27 cellular contexts compared by ENCODE assay signal in genomic region chr21:44831227-44831626, GRCh38. TPM values are rescaled to one million over a fixed set of nuclear protein-coding genes. Genes with fewer than 3 reads are reported as not detected.
DNase-seq lines count a peak whose midpoint lies in the region; ATAC-seq, FAIRE-seq and TF ChIP-seq lines count a peak whose summit lies in the region.
"Had no signal": no experiment of that assay in that cellular context is flagged by ENCODE, and none has a peak within 500 bp of the region (broad histone marks: within the 10 kb centered on the region; RNA-seq: fewer than 3 reads in every experiment).

No MANE protein-coding gene starts in this region.

- WGBS in body of pancreas, 2 donors = 46 to 54% methylated on average over 6 of the region's 6 CpGs

- no peaks in the 10 kb centered on the region for H3K27me3 ChIP-seq in body of pancreas
- H3K27me3 ChIP-seq: uterus had no signal

- H3K4me1 ChIP-seq in body of pancreas = no peaks in the 10 kb centered on the region
- H3K4me1 ChIP-seq: Caco-2, uterus had no signal

- no peak for ATAC-seq in activated T-cell treated with anti-CD3 and anti-CD28 coated beads, Interleukin-2, amount 50 U/mL, for 72 hours (replicated peaks in 1 of 2)
- ATAC-seq in activated T-cell treated with anti-CD3 and anti-CD28 coated beads, Interleukin-2, amount 50 U/mL, for 4 hours = no peak
- ATAC-seq in activated B cell treated with CpG ODN at 0.5 μM for 24 hours (ENCODE audit: low read depth) = no peak
- ATAC-seq in stimulated activated memory B cell treated with anti-CD40 and anti-IgM and Interleukin-4, amounts not matched to agents 10 μg/mL and 1 μg/mL and 100 μg/mL, for 72 hours = no peak
- no peak for ATAC-seq in HG02870 (IDR thresholded peaks at IDR 0.05; ENCODE audit: unreplicated experiment)
- ATAC-seq in body of pancreas = no peak
- no peak for ATAC-seq in HG03196 (IDR thresholded peaks at IDR 0.05; ENCODE audit: unreplicated experiment)
- ATAC-seq: left lobe of liver, Right ventricle myocardium inferior had no signal

- peaks cover 0 to 5% (median 0%) of the 10 kb centered on the region in 3 donors for H3K9me3 ChIP-seq in body of pancreas
- H3K9me3 ChIP-seq: uterus had no signal

- no peak for TF ChIP-seq CTCF in activated B cell treated with CpG ODN at 0.5 μM for 24 hours (IDR thresholded peaks at IDR 0.05)
- TF ChIP-seq CTCF in body of pancreas (IDR thresholded peaks at IDR 0.05) = no peak

- no peaks in the 10 kb centered on the region for H3K36me3 ChIP-seq in body of pancreas (replicated peaks in 1 of 2; ENCODE audit: insufficient read depth in 1 of 2, low read depth in 2 of 2)
- H3K36me3 ChIP-seq: thoracic aorta, uterus had no signal

- peak overlapping the region; percentile 43 for H3K27ac Mint-ChIP-seq in activated T-cell treated with anti-CD3 and anti-CD28 coated beads, Interleukin-2, amount 50 U/mL, for 72 hours
- H3K27ac Mint-ChIP-seq in activated B cell treated with CpG ODN at 0.5 μM for 24 hours = peak overlapping the region; percentile 66
- H3K27ac Mint-ChIP-seq in stimulated activated memory B cell treated with anti-CD40 and anti-IgM and Interleukin-4, amounts not matched to agents 10 μg/mL and 1 μg/mL and 100 μg/mL, for 72 hours = peak overlapping the region; percentile 69
- H3K27ac Mint-ChIP-seq: stimulated activated naive CD8-positive, alpha-beta T cell treated with anti-CD3 and anti-CD28 coated beads, Interleukin-15, Interleukin-2, amounts not matched to agents 100 ng/mL and 50 ng/mL, for 24 hours had no signal

- no peak for DNase-seq in activated T-cell treated with anti-CD3 and anti-CD28 coated beads, Interleukin-2, amount 50 U/mL, for 72 hours
- no peak for DNase-seq in activated T-cell treated with anti-CD3 and anti-CD28 coated beads, Interleukin-2, amount 50 U/mL, for 4 hours
- no peak for DNase-seq in GM19239 (ENCODE audit: insufficient read length, low spot score)
- no peak for DNase-seq in activated B cell treated with CpG ODN at 0.5 μM for 24 hours
- no peak for DNase-seq in body of pancreas
- DNase-seq: activated CD4-positive, alpha-beta T cell treated with anti-CD3 and anti-CD28 coated beads, Interleukin-2, amount 50 U/mL, for 1 hour; AML-193; Caco-2; cerebellar nuclear complex; DMS79 treated with DMSO at 0.1 percent for 48 hours; hippocampal formation; mesenchymal stem cell; NCI-H146; NCI-H446; NCI-H774; nucleus accumbens; PC-9; uterus had no signal

- peak; percentile 76 for FAIRE-seq in GM19239 (lab: Jason Lieb, UNC)
- FAIRE-seq: A204.1 had no signal

- peaks cover 22% of the 10 kb centered on the region for H3K4me1 Mint-ChIP-seq in activated T-cell treated with anti-CD3 and anti-CD28 coated beads, Interleukin-2, amount 50 U/mL, for 72 hours (ENCODE audit: low read depth)
- peaks cover 22% of the 10 kb centered on the region for H3K4me1 Mint-ChIP-seq in activated T-cell treated with anti-CD3 and anti-CD28 coated beads, Interleukin-2, amount 50 U/mL, for 4 hours (ENCODE audit: low read depth)
- peaks cover 18% of the 10 kb centered on the region for H3K4me1 Mint-ChIP-seq in activated B cell treated with CpG ODN at 0.5 μM for 24 hours
- H3K4me1 Mint-ChIP-seq in stimulated activated memory B cell treated with anti-CD40 and anti-IgM and Interleukin-4, amounts not matched to agents 10 μg/mL and 1 μg/mL and 100 μg/mL, for 72 hours = peaks cover 23% of the 10 kb centered on the region

- CTCF ChIA-PET in activated B cell treated with CpG ODN at 0.5 μM for 24 hours (lab: Charles Lee) = no interaction called here

- POLR2A ChIA-PET in activated B cell treated with CpG ODN at 0.5 μM for 24 hours (lab: Charles Lee) = interaction anchor here (0.8 kb wide), 1 partner anchor 48 kb away, joined by 6 read pairs; no protein-coding TSS in a partner anchor

- peaks cover 12 to 16% of the 10 kb centered on the region in 2 donors for H3K36me3 Mint-ChIP-seq in activated T-cell treated with anti-CD3 and anti-CD28 coated beads, Interleukin-2, amount 50 U/mL, for 72 hours (ENCODE audit: insufficient read depth in 2 of 2)
- H3K36me3 Mint-ChIP-seq in activated T-cell treated with anti-CD3 and anti-CD28 coated beads, Interleukin-2, amount 50 U/mL, for 4 hours (ENCODE audit: insufficient read depth) = peaks cover 2% of the 10 kb centered on the region
- H3K36me3 Mint-ChIP-seq in activated B cell treated with CpG ODN at 0.5 μM for 24 hours (ENCODE audit: low read depth) = no peaks in the 10 kb centered on the region
- peaks cover 14% of the 10 kb centered on the region for H3K36me3 Mint-ChIP-seq in stimulated activated memory B cell treated with anti-CD40 and anti-IgM and Interleukin-4, amounts not matched to agents 10 μg/mL and 1 μg/mL and 100 μg/mL, for 72 hours

- intact Hi-C loops in activated B cell treated with CpG ODN at 0.5 μM for 24 hours (cut with micrococcal nuclease) (no loop called here), body of pancreas (cut with DNase I) (no loop called here)

- H3K27ac ChIP-seq in body of pancreas = no peak overlapping the region
- H3K27ac ChIP-seq: HL-60, PC-9, thoracic aorta, uterus had no signal

- peaks cover 8 to 14% of the 10 kb centered on the region in 2 donors for H3K9me3 Mint-ChIP-seq in activated T-cell treated with anti-CD3 and anti-CD28 coated beads, Interleukin-2, amount 50 U/mL, for 72 hours
- H3K9me3 Mint-ChIP-seq in activated T-cell treated with anti-CD3 and anti-CD28 coated beads, Interleukin-2, amount 50 U/mL, for 4 hours = peaks cover 19% of the 10 kb centered on the region
- peaks cover 17% of the 10 kb centered on the region for H3K9me3 Mint-ChIP-seq in activated B cell treated with CpG ODN at 0.5 μM for 24 hours
- peaks cover 13% of the 10 kb centered on the region for H3K9me3 Mint-ChIP-seq in stimulated activated memory B cell treated with anti-CD40 and anti-IgM and Interleukin-4, amounts not matched to agents 10 μg/mL and 1 μg/mL and 100 μg/mL, for 72 hours

- no peaks in the 10 kb centered on the region for H3K27me3 Mint-ChIP-seq in activated T-cell treated with anti-CD3 and anti-CD28 coated beads, Interleukin-2, amount 50 U/mL, for 72 hours (ENCODE audit: low read depth)
- no peaks in the 10 kb centered on the region for H3K27me3 Mint-ChIP-seq in activated T-cell treated with anti-CD3 and anti-CD28 coated beads, Interleukin-2, amount 50 U/mL, for 4 hours (ENCODE audit: low read depth)
- no peaks in the 10 kb centered on the region for H3K27me3 Mint-ChIP-seq in activated B cell treated with CpG ODN at 0.5 μM for 24 hours
- no peaks in the 10 kb centered on the region for H3K27me3 Mint-ChIP-seq in stimulated activated memory B cell treated with anti-CD40 and anti-IgM and Interleukin-4, amounts not matched to agents 10 μg/mL and 1 μg/mL and 100 μg/mL, for 72 hours
- H3K27me3 Mint-ChIP-seq: stimulated activated naive CD8-positive, alpha-beta T cell treated with anti-CD3 and anti-CD28 coated beads, Interleukin-15, Interleukin-2, amounts not matched to agents 100 ng/mL and 50 ng/mL, for 24 hours had no signal

- H3K4me3 Mint-ChIP-seq in activated T-cell treated with anti-CD3 and anti-CD28 coated beads, Interleukin-2, amount 50 U/mL, for 72 hours = peak overlapping the region in 1 of 2 donors; percentile 59
- H3K4me3 Mint-ChIP-seq in activated T-cell treated with anti-CD3 and anti-CD28 coated beads, Interleukin-2, amount 50 U/mL, for 4 hours = no peak overlapping the region
- H3K4me3 Mint-ChIP-seq in activated B cell treated with CpG ODN at 0.5 μM for 24 hours = peak overlapping the region; percentile 46
- H3K4me3 Mint-ChIP-seq in stimulated activated memory B cell treated with anti-CD40 and anti-IgM and Interleukin-4, amounts not matched to agents 10 μg/mL and 1 μg/mL and 100 μg/mL, for 72 hours = peak overlapping the region; percentile 41
- H3K4me3 Mint-ChIP-seq: stimulated activated naive CD8-positive, alpha-beta T cell treated with anti-CD3 and anti-CD28 coated beads, Interleukin-15, Interleukin-2, amounts not matched to agents 100 ng/mL and 50 ng/mL, for 24 hours had no signal

- no peak for TF ChIP-seq POLR2A in body of pancreas (IDR thresholded peaks at IDR 0.05)

- H3K4me3 ChIP-seq in body of pancreas = no peak overlapping the region
- H3K4me3 ChIP-seq: PC-9, thoracic aorta, uterus had no signal

RNA-seq across cellular contexts. Expression of gene SUMO3, which starts 13.4 kb away (rescaled TPM):
- total RNA-seq in activated T-cell treated with anti-CD3 and anti-CD28 coated beads, Interleukin-2, amount 50 U/mL, for 72 hours = 10 to 100 TPM; 60.1 to 67.8 TPM
- total RNA-seq in activated T-cell treated with anti-CD3 and anti-CD28 coated beads, Interleukin-2, amount 50 U/mL, for 4 hours = 100 to 1,000 TPM in 1 of 3 donors, 10 to 100 TPM in 2; 87.0 to 107 (median 93.4) TPM
- total RNA-seq in activated B cell treated with CpG ODN at 0.5 μM for 24 hours (63.2 and 66.0 TPM in 2 replicates), body of pancreas (10 to 100 TPM; 20.4 to 33.2 TPM)

RNA-seq across cellular contexts. Expression of gene UBE2G2, which starts 29.6 kb away (rescaled TPM):
- total RNA-seq in activated T-cell treated with anti-CD3 and anti-CD28 coated beads, Interleukin-2, amount 50 U/mL, for 72 hours = 10 to 100 TPM; 85.2 to 95.6 TPM
- 100 to 1,000 TPM; 138 to 144 (median 140) TPM for total RNA-seq in activated T-cell treated with anti-CD3 and anti-CD28 coated beads, Interleukin-2, amount 50 U/mL, for 4 hours
- total RNA-seq in activated B cell treated with CpG ODN at 0.5 μM for 24 hours (102 and 108 TPM in 2 replicates), body of pancreas (10 to 100 TPM; 61.7 to 64.3 TPM)

RNA-seq across cellular contexts. Expression of gene PTTG1IP, which starts 42.3 kb away (rescaled TPM):
- 10 to 100 TPM; 63.9 to 70.5 TPM for total RNA-seq in activated T-cell treated with anti-CD3 and anti-CD28 coated beads, Interleukin-2, amount 50 U/mL, for 72 hours
- total RNA-seq in activated T-cell treated with anti-CD3 and anti-CD28 coated beads, Interleukin-2, amount 50 U/mL, for 4 hours = 10 to 100 TPM; 33.8 to 37.6 (median 34.6) TPM
- total RNA-seq in activated B cell treated with CpG ODN at 0.5 μM for 24 hours (35.3 and 36.6 TPM in 2 replicates), body of pancreas (100 to 1,000 TPM in 1 of 2 donors, 10 to 100 TPM in 1; 71.5 to 106 TPM)
